15 cellular contexts compared by ENCODE assay signal in genomic region chr13:79525458-79525857, GRCh38. TPM values are rescaled to one million over a fixed set of nuclear protein-coding genes. Genes with fewer than 3 reads are reported as not detected.
DNase-seq lines count a peak whose midpoint lies in the region; ATAC-seq and TF ChIP-seq lines count a peak whose summit lies in the region.
"Had no signal": no experiment of that assay in that cellular context is flagged by ENCODE, and none has a peak within 500 bp of the region (broad histone marks: within the 10 kb centered on the region; RNA-seq: fewer than 3 reads in every experiment).

No MANE protein-coding gene starts in this region.

- H3K27me3 ChIP-seq in foreskin keratinocyte (no peaks in the 10 kb centered on the region), MG63 (no peaks in the 10 kb centered on the region), psoas muscle (ENCODE audit: insufficient read depth in 3 of 3, low read length in 2 of 3) (no peaks in the 10 kb centered on the region)
- H3K27me3 ChIP-seq: uterus had no signal

- 75 to 89% (median 79%) methylated on average over 5 of the region's 5 CpGs for WGBS in psoas muscle, 3 donors

- ATAC-seq in stimulated activated naive CD8-positive, alpha-beta T cell treated with anti-CD3 and anti-CD28 coated beads, Interleukin-15, amount 100 ng/mL, for 72 hours, result peak; percentile 49
- no peak for ATAC-seq in stimulated activated naive CD8-positive, alpha-beta T cell treated with anti-CD3 and anti-CD28 coated beads, Interleukin-15, Interleukin-2, amounts not matched to agents 100 U/mL and 50 U/mL, for 24 hours
- ATAC-seq in foreskin keratinocyte, result peak; percentile 73
- no peak for ATAC-seq in psoas muscle
- ATAC-seq: GM23338, WTC11 had no signal

- POLR2A ChIA-PET in RWPE1 (lab: Yijun Ruan, JAX; ENCODE audit: low non-redundant PET), result no interaction called here

- H3K27ac ChIP-seq in RWPE1, result no peak overlapping the region
- H3K27ac ChIP-seq in foreskin keratinocyte, result no peak overlapping the region
- no peak overlapping the region for H3K27ac ChIP-seq in psoas muscle
- H3K27ac ChIP-seq: uterus had no signal

- H3K27me3 Mint-ChIP-seq in stimulated activated naive CD8-positive, alpha-beta T cell treated with anti-CD3 and anti-CD28 coated beads, Interleukin-15, amount 100 ng/mL, for 72 hours, result no peaks in the 10 kb centered on the region

- peaks cover 11% of the 10 kb centered on the region for H3K4me1 Mint-ChIP-seq in stimulated activated naive CD8-positive, alpha-beta T cell treated with anti-CD3 and anti-CD28 coated beads, Interleukin-15, amount 100 ng/mL, for 72 hours

- H3K36me3 ChIP-seq in MG63, result peaks cover 4% of the 10 kb centered on the region; the same call in 1 of the 2 replicates
- H3K36me3 ChIP-seq in psoas muscle (ENCODE audit: insufficient read depth in 1 of 2, low read depth in 1 of 2), result peaks cover 3 to 27% of the 10 kb centered on the region in 2 donors
- H3K36me3 ChIP-seq: uterus had no signal

- no peak overlapping the region for H3K27ac Mint-ChIP-seq in stimulated activated naive CD8-positive, alpha-beta T cell treated with anti-CD3 and anti-CD28 coated beads, Interleukin-15, amount 100 ng/mL, for 72 hours
- H3K27ac Mint-ChIP-seq: GM23338, nephron, WTC11 had no signal

- H3K4me3 Mint-ChIP-seq in stimulated activated naive CD8-positive, alpha-beta T cell treated with anti-CD3 and anti-CD28 coated beads, Interleukin-15, amount 100 ng/mL, for 72 hours, result no peak overlapping the region
- H3K4me3 Mint-ChIP-seq: GM23338, nephron, WTC11 had no signal

- H3K4me3 ChIP-seq in MG63 (no peak overlapping the region), psoas muscle (no peak overlapping the region)
- H3K4me3 ChIP-seq: GM23338, uterus had no signal

- no peaks in the 10 kb centered on the region for H3K9me3 ChIP-seq in MG63
- H3K9me3 ChIP-seq in psoas muscle, result no peaks in the 10 kb centered on the region
- H3K9me3 ChIP-seq: uterus had no signal

- no peaks in the 10 kb centered on the region for H3K9me3 Mint-ChIP-seq in stimulated activated naive CD8-positive, alpha-beta T cell treated with anti-CD3 and anti-CD28 coated beads, Interleukin-15, amount 100 ng/mL, for 72 hours
- H3K9me3 Mint-ChIP-seq: GM23338, nephron, WTC11 had no signal

- peaks cover 24% of the 10 kb centered on the region for H3K4me1 ChIP-seq in foreskin keratinocyte
- peaks cover 5% of the 10 kb centered on the region for H3K4me1 ChIP-seq in psoas muscle
- H3K4me1 ChIP-seq: uterus had no signal

- CTCF ChIA-PET in RWPE1 (lab: Yijun Ruan, JAX), result no interaction called here

- TF ChIP-seq CTCF in RWPE1 (conservative IDR thresholded peaks at IDR 0.05; ENCODE audit: low read depth), result no peak
- TF ChIP-seq CTCF in foreskin keratinocyte (conservative IDR thresholded peaks at IDR 0.05), result no peak
- no peak for TF ChIP-seq CTCF in psoas muscle (IDR thresholded peaks at IDR 0.05)

- DNase-seq in stimulated activated naive CD8-positive, alpha-beta T cell treated with anti-CD3 and anti-CD28 coated beads, Interleukin-15, amount 100 ng/mL, for 72 hours, result no peak
- no peak for DNase-seq in stimulated activated naive CD8-positive, alpha-beta T cell treated with anti-CD3 and anti-CD28 coated beads, Interleukin-15, Interleukin-2, amounts not matched to agents 100 U/mL and 50 U/mL, for 24 hours
- DNase-seq in RWPE1 (ENCODE audit: low spot score), result peak; percentile 41
- DNase-seq in foreskin keratinocyte, result peak in 1 of 2 donors; percentile 44
- DNase-seq in MG63, result no peak
- DNase-seq in activated CD4-positive, CD25-positive, alpha-beta regulatory T cell (lab: John Stamatoyannopoulos, UW), result no peak
- DNase-seq in NCI-H82 (lab: John Stamatoyannopoulos, UW), result no peak
- DNase-seq in psoas muscle, result no peak
- DNase-seq: activated effector memory CD4-positive, alpha-beta T cell treated with Interleukin-2 at 50 U/mL for 16 hours; NCI-H510A; SIG-M5; uterus had no signal

- intact Hi-C loops in psoas muscle (cut with DNase I), result no loop called here

RNA-seq across cellular contexts. Expression of gene NDFIP2, which starts 44.5 kb away (rescaled TPM):
- total RNA-seq in foreskin keratinocyte (88.4 and 98.3 TPM in 2 replicates), psoas muscle (10 to 100 TPM; 26.0 to 48.2 (median 34.9) TPM)
- polyA plus RNA-seq in foreskin keratinocyte (40.7 and 52.6 TPM in 2 replicates), psoas muscle (10 to 100 TPM; 14.7 to 28.4 (median 25.7) TPM)
- total RNA-seq in MG63 (2014; rRNA removed; shearing (Covaris generic); ENCODE audit: low replicate concordance), result 27.3 and 45.9 TPM in 2 replicates

Comparison
In these comparisons a context has a peak if more than half of its experiments do, and no peak if none do; other contexts are left out.
1. ATAC-seq: peak in stimulated activated naive CD8-positive, alpha-beta T cell treated with anti-CD3 and anti-CD28 coated beads, Interleukin-15, amount 100 ng/mL, for 72 hours (single experiment) and foreskin keratinocyte (single experiment); none in stimulated activated naive CD8-positive, alpha-beta T cell treated with anti-CD3 and anti-CD28 coated beads, Interleukin-15, Interleukin-2, amounts not matched to agents 100 U/mL and 50 U/mL, for 24 hours (single experiment) and psoas muscle (0 of 4).